Comparison of ENCODE assay signal across 11 cellular contexts in the genomic region with DNA sequence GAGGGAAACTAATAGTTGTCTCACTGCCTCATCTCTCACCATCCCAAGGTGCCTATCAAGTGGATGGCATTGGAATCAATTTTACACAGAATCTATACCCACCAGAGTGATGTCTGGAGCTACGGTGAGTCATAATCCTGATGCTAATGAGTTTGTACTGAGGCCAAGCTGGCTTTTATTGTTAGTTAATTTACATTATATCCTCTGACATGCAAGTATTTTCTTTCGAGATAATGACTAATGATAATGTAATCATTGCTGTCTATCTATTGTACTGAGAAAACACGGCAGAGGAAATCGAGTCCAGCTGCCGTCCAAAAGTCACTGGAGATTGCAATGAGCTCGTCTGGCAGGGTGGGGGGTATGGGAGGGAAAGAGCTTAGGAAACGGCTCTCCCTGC.
A peak's percentile ranks its signal among the peaks of the same experiment; 100 is the strongest.
DNase-seq lines count a peak whose midpoint lies in the region; ATAC-seq and TF ChIP-seq lines count a peak whose summit lies in the region.
"Had no signal": no experiment of that assay in that cellular context is flagged by ENCODE, and none has a peak within 500 bp of the region (broad histone marks: within the 10 kb centered on the region; RNA-seq: fewer than 3 reads in every experiment).

No MANE protein-coding gene starts in this region.

- DNase-seq in AG08395 (ENCODE audit: low spot score) (peak; percentile 49), HS-5 (ENCODE audit: low read depth) (peak; percentile 79), brain microvascular endothelial cell (peak; percentile 71), left lung (no peak), activated gamma-delta T cell treated with Interleukin-2 at 50 U/mL for 16 hours (no peak), gastrocnemius medialis (no peak), COLO668 (lab: John Stamatoyannopoulos, UW; ENCODE audit: unreplicated experiment) (no peak), MV-4-11 (lab: John Stamatoyannopoulos, UW) (no peak)
- DNase-seq: activated CD4-positive, alpha-beta memory T cell treated with anti-CD3 and anti-CD28 coated beads for 36 hours; CD4-positive, alpha-beta memory T cell; NCI-H1417 had no signal

- H3K36me3 ChIP-seq in brain microvascular endothelial cell (replicated peaks) (peaks cover 9% of the 10 kb centered on the region), left lung (peaks cover 0 to 12% of the 10 kb centered on the region in 2 donors), gastrocnemius medialis (no peaks in the 10 kb centered on the region)

- in situ Hi-C loops in brain microvascular endothelial cell (cut with HindIII; ENCODE audit: low pct_ligation_motif_present, low sequenced_read_pairs) = no loop called here
- in situ Hi-C loops in gastrocnemius medialis (cut with MboI; ENCODE audit: low sequenced_read_pairs in 4 of 4) = no loop called here

- TF ChIP-seq POLR2A in gastrocnemius medialis (IDR thresholded peaks at IDR 0.05) = no peak

- no peaks in the 10 kb centered on the region for H3K9me3 ChIP-seq in left lung
- H3K9me3 ChIP-seq in gastrocnemius medialis = no peaks in the 10 kb centered on the region

- TF ChIP-seq CTCF in brain microvascular endothelial cell (IDR thresholded peaks at IDR 0.05; ENCODE audit: low read depth, low read length, missing control alignments) (no peak), left lung (IDR thresholded peaks at IDR 0.05) (no peak), gastrocnemius medialis (IDR thresholded peaks at IDR 0.05 in 4 of 5, conservative IDR thresholded peaks at IDR 0.05 in 1 of 5) (no peak)

- H3K27ac ChIP-seq in brain microvascular endothelial cell (peak overlapping the region; percentile 62), left lung (peak overlapping the region; percentile 48), gastrocnemius medialis (peak overlapping the region in 2 of 4 donors; percentile 13 to 14)

- H3K4me3 ChIP-seq in brain microvascular endothelial cell (ENCODE audit: low read depth, low read length) (no peak overlapping the region), left lung (no peak overlapping the region), gastrocnemius medialis (no peak overlapping the region)

- H3K4me1 ChIP-seq in left lung (peaks cover 4 to 19% of the 10 kb centered on the region in 2 donors), gastrocnemius medialis (peaks cover 0 to 6% of the 10 kb centered on the region in 2 donors)

- ATAC-seq in left lung (no peak), gastrocnemius medialis (no peak)

- intact Hi-C loops in left lung (cut with DNase I) = no loop called here
- intact Hi-C loops in gastrocnemius medialis (cut with DNase I; ENCODE audit: low total_unique reads) = no loop called here

- H3K27me3 ChIP-seq in brain microvascular endothelial cell (replicated peaks) = no peaks in the 10 kb centered on the region
- no peaks in the 10 kb centered on the region for H3K27me3 ChIP-seq in left lung
- no peaks in the 10 kb centered on the region for H3K27me3 ChIP-seq in gastrocnemius medialis

Comparison
In these comparisons a context has a peak if more than half of its experiments do, and no peak if none do; other contexts are left out.
1. DNase-seq: peak in AG08395 (single experiment), HS-5 (single experiment) and brain microvascular endothelial cell (single experiment); none in left lung (0 of 2), activated gamma-delta T cell treated with Interleukin-2 at 50 U/mL for 16 hours (single experiment), gastrocnemius medialis (0 of 2), COLO668 (single experiment) and MV-4-11 (single experiment).